In the genomic region with DNA sequence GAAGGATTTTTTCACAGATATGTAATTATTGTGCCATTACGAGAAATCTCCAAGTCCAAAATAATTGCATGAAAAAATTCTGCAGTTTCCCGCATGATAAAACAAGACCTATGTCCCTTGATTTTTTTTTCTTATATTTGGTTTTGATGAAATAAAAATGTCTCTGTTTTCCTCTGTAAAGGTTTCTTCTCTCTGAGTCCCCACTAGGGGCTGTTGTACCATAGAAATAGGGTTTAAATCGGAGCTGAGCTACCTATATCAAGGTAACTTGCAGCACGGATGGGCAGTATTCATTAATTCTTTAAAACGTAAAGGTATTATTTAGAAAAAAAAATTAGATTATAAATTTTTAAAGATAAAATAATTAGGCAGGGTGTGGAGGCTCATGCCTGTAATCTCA, we compare ENCODE assay signal across 1 cellular context.
TF ChIP-seq lines count a peak whose summit lies in the region.

No MANE protein-coding gene starts in this region.

TF ChIP-seq in neural cell, 6 proteins besides CTCF, POLR2A, EP300 and RAD21:
- no peak for TF ChIP-seq TAF1 (IDR thresholded peaks at IDR 0.05; ENCODE audit: low read depth)
- TF ChIP-seq REST (IDR thresholded peaks at IDR 0.05; ENCODE audit: borderline replicate concordance) = no peak
- TF ChIP-seq SMC3 (conservative IDR thresholded peaks at IDR 0.05; ENCODE audit: poor library complexity) = no peak
- TF ChIP-seq MXI1 (conservative IDR thresholded peaks at IDR 0.05; ENCODE audit: poor library complexity, severe bottlenecking) = no peak
- no peak for TF ChIP-seq EZH2 (IDR thresholded peaks at IDR 0.05; ENCODE audit: borderline replicate concordance, insufficient read depth, low read length, poor library complexity, severe bottlenecking)
- TF ChIP-seq POLR2AphosphoS5 (IDR thresholded peaks at IDR 0.05) = no peak
